In genomic region chr15:38251726-38252480, GRCh38 we compare ENCODE assay signal across 8 cellular contexts. TPM values are rescaled to one million over a fixed set of nuclear protein-coding genes. Genes with fewer than 3 reads are reported as not detected.
DNase-seq lines count a peak whose midpoint lies in the region; ATAC-seq lines count a peak whose summit lies in the region.

No MANE protein-coding gene starts in this region.

- H3K27ac Mint-ChIP-seq in naive B cell, result peak overlapping the region in 5 of 6 donors; percentile 62 to 96 (median 93)

- no peaks in the 10 kb centered on the region for H3K9me3 Mint-ChIP-seq in naive B cell

- H3K4me3 Mint-ChIP-seq in naive B cell, result peak overlapping the region; percentile 89 to 97 (median 94)

- peaks cover 9 to 18% (median 11%) of the 10 kb centered on the region in 3 donors for H3K27me3 Mint-ChIP-seq in naive B cell

- ATAC-seq in GM21576 (IDR thresholded peaks at IDR 0.05; ENCODE audit: unreplicated experiment) (peak; percentile 33), naive B cell (ENCODE audit: low read depth in 2 of 2) (peak; percentile 30 to 38)
- peak; percentile 74 for ATAC-seq in stimulated activated naive CD8-positive, alpha-beta T cell treated with anti-CD3 and anti-CD28 coated beads, Interleukin-15, Interleukin-2, amounts not matched to agents 100 U/mL and 50 U/mL, for 24 hours

- DNase-seq in D341Med (ENCODE audit: low spot score), result peak; percentile 84
- DNase-seq in KG1 (lab: John Stamatoyannopoulos, UW), result peak; percentile 80
- peak; percentile 90 for DNase-seq in RPMI8226
- peak; percentile 37 for DNase-seq in activated T-helper 9 cell treated with anti-CD3 and anti-CD28 coated beads, Interleukin-2, amount 50 U/mL, for 16 hours (ENCODE audit: low read depth)
- peak; percentile 99 for DNase-seq in fibroblast of peridontal ligament (ENCODE audit: extremely low read depth)
- DNase-seq in naive B cell, result peak; percentile 56
- DNase-seq in stimulated activated naive CD8-positive, alpha-beta T cell treated with anti-CD3 and anti-CD28 coated beads, Interleukin-15, Interleukin-2, amounts not matched to agents 100 U/mL and 50 U/mL, for 24 hours, result peak; percentile 79

- peaks cover 21 to 34% (median 29%) of the 10 kb centered on the region in 3 donors for H3K4me1 Mint-ChIP-seq in naive B cell

- H3K36me3 Mint-ChIP-seq in naive B cell, result no peaks in the 10 kb centered on the region

RNA-seq across cellular contexts. Expression of gene SPRED1, which starts 0.7 kb away (rescaled TPM):
- polyA plus RNA-seq in naive B cell (ENCODE audit: low read depth in 6 of 6), result 1 to 10 TPM in 1 of 6 donors, under 1 TPM in 4, not detected in 1; 0.17 to 1.0 (median 0.27) TPM

Comparison
In these comparisons a context has a peak if more than half of its experiments do, and no peak if none do; other contexts are left out.
1. Peak in every context shown above with its lines: DNase-seq and ATAC-seq.
2. DNase-seq: peak in every context shown above with its lines; median percentile 99 in fibroblast of peridontal ligament; 90 in RPMI8226; 84 in D341Med; 80 in KG1; 79 in stimulated activated naive CD8-positive, alpha-beta T cell treated with anti-CD3 and anti-CD28 coated beads, Interleukin-15, Interleukin-2, amounts not matched to agents 100 U/mL and 50 U/mL, for 24 hours; 56 in naive B cell; 37 in activated T-helper 9 cell treated with anti-CD3 and anti-CD28 coated beads, Interleukin-2, amount 50 U/mL, for 16 hours.